Comparison of ENCODE assay signal across 8 cellular contexts in the genomic region with DNA sequence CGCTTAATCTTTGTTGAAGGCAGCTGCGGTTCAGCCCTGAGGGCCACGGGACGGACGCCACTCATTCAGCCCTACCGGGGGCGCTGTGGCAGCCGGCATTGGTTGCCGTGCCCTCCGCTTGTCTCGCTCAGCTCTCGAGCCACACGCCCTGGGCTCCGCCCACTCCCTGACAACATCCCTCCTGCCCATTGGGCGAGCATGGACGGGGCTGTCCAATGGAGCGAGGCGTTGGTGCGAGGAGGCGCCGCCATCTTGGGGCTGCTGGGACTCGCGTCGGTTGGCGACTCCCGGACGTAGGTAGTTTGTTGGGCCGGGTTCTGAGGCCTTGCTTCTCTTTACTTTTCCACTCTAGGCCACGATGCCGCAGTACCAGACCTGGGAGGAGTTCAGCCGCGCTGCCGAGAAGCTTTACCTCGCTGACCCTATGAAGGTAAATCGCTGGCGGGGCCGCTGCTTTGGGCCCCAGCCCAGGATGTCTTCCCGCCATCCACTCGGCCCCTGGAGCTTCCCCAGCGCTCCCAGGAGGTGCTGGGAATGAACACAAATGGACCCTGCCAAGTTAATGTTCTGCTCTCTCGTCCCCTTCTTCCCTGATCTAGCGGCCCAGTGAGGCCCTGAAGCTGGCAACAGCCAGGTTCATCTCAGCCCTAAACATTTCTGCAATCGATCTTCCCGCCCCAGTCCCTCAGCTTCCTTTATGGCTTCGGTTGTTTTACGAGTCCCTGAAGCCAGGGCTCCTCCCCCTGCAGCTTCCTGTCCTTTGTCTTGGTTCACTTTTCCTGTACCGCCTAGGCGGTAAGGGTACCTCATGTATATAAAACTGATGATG. TPM values are rescaled to one million over a fixed set of nuclear protein-coding genes. Genes with fewer than 3 reads are reported as not detected.
A peak's percentile ranks its signal among the peaks of the same experiment; 100 is the strongest.
DNase-seq lines count a peak whose midpoint lies in the region; ATAC-seq and FAIRE-seq lines count a peak whose summit lies in the region.

A gene with protein sequence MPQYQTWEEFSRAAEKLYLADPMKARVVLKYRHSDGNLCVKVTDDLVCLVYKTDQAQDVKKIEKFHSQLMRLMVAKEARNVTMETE (plus strand): TSS at position 244 of the 829 bp plus-strand sequence. CDS start 115 bp downstream, at position 359.

- peaks cover 3% of the 10 kb centered on the region; the same call in 1 of the 2 replicates for H4K20me1 ChIP-seq in Karpas-422 (ENCODE audit: insufficient read depth, low read depth, low read length)

- H3K4me2 ChIP-seq in Karpas-422 (ENCODE audit: low read depth, low read length, poor library complexity, severe bottlenecking), result peak within 1 kb of the TSS; percentile 81

- peak; percentile 100 for DNase-seq in Daoy (ENCODE audit: low read depth)
- DNase-seq in Karpas-422, result peak; percentile 100
- peak; percentile 97 for DNase-seq in RCC 7860 (ENCODE audit: low spot score)
- DNase-seq in activated T-helper 1 cell treated with Interleukin-2 at 50 U/mL for 16 hours (ENCODE audit: low read depth), result peak; percentile 99
- peak; percentile 96 for DNase-seq in fibroblast of gingiva (ENCODE audit: low read depth)
- DNase-seq in naive B cell, result peak; percentile 99

- peak; percentile 93 for FAIRE-seq in RCC 7860 (lab: Jason Lieb, UNC)

- H3K36me3 Mint-ChIP-seq in naive B cell, result peaks cover 6 to 8% of the 10 kb centered on the region in 2 donors
- peaks cover 18% of the 10 kb centered on the region for H3K36me3 Mint-ChIP-seq in stimulated activated memory B cell treated with anti-CD40 and anti-IgM and Interleukin-4, amounts not matched to agents 10 μg/mL and 1 μg/mL and 100 μg/mL, for 72 hours

- no peak within 1 kb of the TSS for H3K27ac Mint-ChIP-seq in naive B cell
- no peak within 1 kb of the TSS for H3K27ac Mint-ChIP-seq in stimulated activated memory B cell treated with anti-CD40 and anti-IgM and Interleukin-4, amounts not matched to agents 10 μg/mL and 1 μg/mL and 100 μg/mL, for 72 hours

- peak within 1 kb of the TSS; percentile 98 for H3K9ac ChIP-seq in Karpas-422 (ENCODE audit: low read length)

- peak within 1 kb of the TSS; percentile 95 for H3K4me3 ChIP-seq in Karpas-422 (ENCODE audit: low read length)

- peak within 1 kb of the TSS; percentile 91; the same call in 1 of the 2 replicates for H2AFZ ChIP-seq in Karpas-422 (ENCODE audit: low read length)

- H3K27me3 Mint-ChIP-seq in naive B cell, result no peaks in the 10 kb centered on the region
- no peaks in the 10 kb centered on the region for H3K27me3 Mint-ChIP-seq in stimulated activated memory B cell treated with anti-CD40 and anti-IgM and Interleukin-4, amounts not matched to agents 10 μg/mL and 1 μg/mL and 100 μg/mL, for 72 hours

- H3K4me3 Mint-ChIP-seq in naive B cell, result no peak within 1 kb of the TSS
- no peak within 1 kb of the TSS for H3K4me3 Mint-ChIP-seq in stimulated activated memory B cell treated with anti-CD40 and anti-IgM and Interleukin-4, amounts not matched to agents 10 μg/mL and 1 μg/mL and 100 μg/mL, for 72 hours

- H3K9me2 ChIP-seq in Karpas-422 (replicated peaks; ENCODE audit: insufficient read depth, low read length), result no peaks in the 10 kb centered on the region

- ATAC-seq in GM21825 (IDR thresholded peaks at IDR 0.05; ENCODE audit: unreplicated experiment) (peak; percentile 100), naive B cell (ENCODE audit: low read depth in 2 of 2) (peak; percentile 94)
- ATAC-seq in stimulated activated memory B cell treated with anti-CD40 and anti-IgM and Interleukin-4, amounts not matched to agents 10 μg/mL and 1 μg/mL and 100 μg/mL, for 72 hours, result peak; percentile 100

- no peaks in the 10 kb centered on the region for H3K9me3 Mint-ChIP-seq in naive B cell
- no peaks in the 10 kb centered on the region for H3K9me3 Mint-ChIP-seq in stimulated activated memory B cell treated with anti-CD40 and anti-IgM and Interleukin-4, amounts not matched to agents 10 μg/mL and 1 μg/mL and 100 μg/mL, for 72 hours

- peaks cover 49% of the 10 kb centered on the region for H3K79me2 ChIP-seq in Karpas-422 (ENCODE audit: low read length)

- peak within 1 kb of the TSS; percentile 87 for H3K27ac ChIP-seq in Karpas-422 (ENCODE audit: low read length)

- H3K27me3 ChIP-seq in Karpas-422 (ENCODE audit: low read length), result no peaks in the 10 kb centered on the region

- peaks cover 23 to 46% (median 29%) of the 10 kb centered on the region in 3 donors for H3K4me1 Mint-ChIP-seq in naive B cell
- peaks cover 28% of the 10 kb centered on the region for H3K4me1 Mint-ChIP-seq in stimulated activated memory B cell treated with anti-CD40 and anti-IgM and Interleukin-4, amounts not matched to agents 10 μg/mL and 1 μg/mL and 100 μg/mL, for 72 hours

- H3K4me1 ChIP-seq in Karpas-422 (ENCODE audit: low read length), result peaks cover 21% of the 10 kb centered on the region

- H3K9me3 ChIP-seq in Karpas-422 (ENCODE audit: low read length), result no peaks in the 10 kb centered on the region

- H3K36me3 ChIP-seq in Karpas-422 (ENCODE audit: insufficient read depth, low read length), result peaks cover 30% of the 10 kb centered on the region

RNA-seq across cellular contexts. Expression of the gene that starts here (rescaled TPM):
- total RNA-seq in Daoy (2014; rRNA removed; shearing (Covaris generic)), result 363 and 488 TPM in 2 replicates
- total RNA-seq in Karpas-422 (2014; rRNA removed; shearing (Covaris generic); ENCODE audit: low replicate concordance), result 105 and 245 TPM in 2 replicates
- 100 to 1,000 TPM; 219 to 374 (median 278) TPM for polyA plus RNA-seq in naive B cell (ENCODE audit: low read depth in 6 of 6)

Comparison
In these comparisons a context has a peak if more than half of its experiments do, and no peak if none do; other contexts are left out.
1. Peak in every context shown above with its lines: DNase-seq, ATAC-seq, H3K4me3 ChIP-seq and H3K27ac ChIP-seq.